In genomic region chr11:5476184-5476819, GRCh38 we compare ENCODE assay signal across 8 cellular contexts. TPM values are rescaled to one million over a fixed set of nuclear protein-coding genes. Genes with fewer than 3 reads are reported as not detected.
A peak's percentile ranks its signal among the peaks of the same experiment; 100 is the strongest.
DNase-seq lines count a peak whose midpoint lies in the region; ATAC-seq, FAIRE-seq and TF ChIP-seq lines count a peak whose summit lies in the region.

No MANE protein-coding gene starts in this region.

- no peaks in the 10 kb centered on the region for H3K9me3 Mint-ChIP-seq in T-helper 2 cell treated with Interferon-gamma antibody and Interleukin-4, amounts not matched to agents 5 μg/mL and 100 μg/mL, for 36 hours

- DNase-seq in DMS 273 (lab: John Stamatoyannopoulos, UW; ENCODE audit: unreplicated experiment) = peak; percentile 44
- no peak for DNase-seq in DMS 273 treated with DMSO at 0.1 percent for 48 hours (lab: John Stamatoyannopoulos, UW)
- peak; percentile 39 for DNase-seq in Jurkat, Clone E6-1 (ENCODE audit: low read depth, low spot score)
- DNase-seq in T-helper 2 cell treated with Interferon-gamma antibody and Interleukin-4, amounts not matched to agents 5 μg/mL and 100 μg/mL, for 36 hours (ENCODE audit: low spot score) = peak; percentile 16
- no peak for DNase-seq in H1 (ENCODE audit: low read depth in 1 of 2, low spot score in 2 of 2)
- peak; percentile 29 for DNase-seq in mucosa of gallbladder (ENCODE audit: low spot score)
- DNase-seq in transverse colon = peak; percentile 25

- H3K9me3 ChIP-seq in H1 (ENCODE audit: insufficient read depth in 2 of 2, low read depth in 1 of 2, low read length in 1 of 2) = peaks cover 0 to 4% of the 10 kb centered on the region in 2 experiments; a peak in 1 of 4 replicates
- H3K9me3 ChIP-seq in transverse colon = no peaks in the 10 kb centered on the region

- H2AFZ ChIP-seq in H1 (ENCODE audit: low read length) = peak overlapping the region; percentile 71; the same call in 1 of the 2 replicates

- no peak overlapping the region for H2BK15ac ChIP-seq in H1 (ENCODE audit: low read length)

- in situ Hi-C loops in transverse colon (cut with MboI; ENCODE audit: low pct_ligation_motif_present in 1 of 4, low pct_unique_long_range_greater_than_20kb in 1 of 4, low sequenced_read_pairs in 3 of 4) = loop anchor here in 1 of 4 donors (10.0 kb wide), 1 partner anchor 328 kb away; the partner anchor contains the start of gene OR52N2

- peak; percentile 66 to 74 for TF ChIP-seq RAD21 in H1 (IDR thresholded peaks at IDR 0.05 in 1 of 2, conservative IDR thresholded peaks at IDR 0.05 in 1 of 2; ENCODE audit: low read depth in 2 of 2, low read length in 2 of 2)

- POLR2A ChIA-PET in H1 (lab: Charles Lee; ENCODE audit: partially characterized antibody) = no interaction called here

- H3K79me2 ChIP-seq in H1 (ENCODE audit: control insufficient read depth in 1 of 2, insufficient read depth in 2 of 2, low read length in 2 of 2) = no peaks in the 10 kb centered on the region

- no peak overlapping the region for H2BK120ac ChIP-seq in H1 (replicated peaks; ENCODE audit: low read depth, low read length)

- TF ChIP-seq EP300 in H1 (IDR thresholded peaks at IDR 0.05; ENCODE audit: borderline replicate concordance in 1 of 2, low read depth in 2 of 2, low read length in 2 of 2) (no peak), transverse colon (IDR thresholded peaks at IDR 0.05; ENCODE audit: low read depth) (no peak)

- H4K5ac ChIP-seq in H1 (ENCODE audit: insufficient read length, low read depth, low read length) = no peak overlapping the region

- no peaks in the 10 kb centered on the region for H3K36me3 Mint-ChIP-seq in T-helper 2 cell treated with Interferon-gamma antibody and Interleukin-4, amounts not matched to agents 5 μg/mL and 100 μg/mL, for 36 hours (ENCODE audit: low read depth)

- no peaks in the 10 kb centered on the region for H3K79me1 ChIP-seq in H1 (ENCODE audit: low read depth, low read length)

- H3K27ac Mint-ChIP-seq in T-helper 2 cell treated with Interferon-gamma antibody and Interleukin-4, amounts not matched to agents 5 μg/mL and 100 μg/mL, for 36 hours = no peak overlapping the region

- no peaks in the 10 kb centered on the region for H3K23me2 ChIP-seq in H1 (ENCODE audit: low read depth, low read length)

- H2BK5ac ChIP-seq in H1 (ENCODE audit: low read depth, low read length) = no peak overlapping the region

- H3K27me3 ChIP-seq in H1 (replicated peaks in 1 of 4; ENCODE audit: control insufficient read depth in 3 of 4, extremely low read depth in 1 of 4, insufficient read depth in 3 of 4, low read length in 3 of 4) (no peaks in the 10 kb centered on the region), transverse colon (no peaks in the 10 kb centered on the region)

- no peak overlapping the region for H2AK5ac ChIP-seq in H1 (ENCODE audit: low read depth, low read length)

- no peaks in the 10 kb centered on the region for H3K4me1 Mint-ChIP-seq in T-helper 2 cell treated with Interferon-gamma antibody and Interleukin-4, amounts not matched to agents 5 μg/mL and 100 μg/mL, for 36 hours (ENCODE audit: low read depth)

- H4K20me1 ChIP-seq in H1 (replicated peaks in 1 of 2; ENCODE audit: control insufficient read depth in 1 of 2, insufficient read depth in 2 of 2, low read length in 2 of 2) = no peaks in the 10 kb centered on the region

- CTCF ChIA-PET in H1 (lab: Charles Lee; ENCODE audit: partially characterized antibody) = interaction anchor here (0.7 to 3.1 kb wide), 25 partner anchors 10 to 415 kb away, joined by 3 to 21 read pairs (median 4); partner anchors contain the start of genes OR52N2 and UBQLNL

- no peaks in the 10 kb centered on the region for H3K27me3 Mint-ChIP-seq in T-helper 2 cell treated with Interferon-gamma antibody and Interleukin-4, amounts not matched to agents 5 μg/mL and 100 μg/mL, for 36 hours (ENCODE audit: low read depth)

- no peak overlapping the region for H3K14ac ChIP-seq in H1 (ENCODE audit: insufficient read length)

- H3K4ac ChIP-seq in H1 (replicated peaks; ENCODE audit: insufficient read length, low read depth, low read length) = no peak overlapping the region

- no peak overlapping the region for H4K91ac ChIP-seq in H1 (replicated peaks; ENCODE audit: insufficient read length, low read length)

- intact Hi-C loops in transverse colon (cut with DNase I; ENCODE audit: low total_unique reads) = no loop called here

- H3K23ac ChIP-seq in H1 (ENCODE audit: insufficient read length) = no peak overlapping the region

- peak; percentile 95 for ATAC-seq in GM21390 (IDR thresholded peaks at IDR 0.05; ENCODE audit: unreplicated experiment)

- H3K27ac ChIP-seq in H1 (ENCODE audit: low read depth, low read length) (no peak overlapping the region), transverse colon (no peak overlapping the region)

- peak; percentile 92 for FAIRE-seq in H1 (lab: Jason Lieb, UNC)

- H3K4me2 ChIP-seq in H1 (ENCODE audit: insufficient read depth in 1 of 2, low read depth in 2 of 2, low read length in 2 of 2) = no peak overlapping the region

- H3K9ac ChIP-seq in H1 (replicated peaks in 1 of 4; ENCODE audit: extremely low read depth in 1 of 4, low read depth in 3 of 4, low read length in 3 of 4) = no peak overlapping the region

- no peak overlapping the region for H3K4me3 Mint-ChIP-seq in T-helper 2 cell treated with Interferon-gamma antibody and Interleukin-4, amounts not matched to agents 5 μg/mL and 100 μg/mL, for 36 hours

- TF ChIP-seq CTCF in H1 (IDR thresholded peaks at IDR 0.05; ENCODE audit: control extremely low read depth in 1 of 3, insufficient read depth in 1 of 3, low read depth in 1 of 3, low read length in 3 of 3) (peak in 2 of 3 experiments; percentile 73 to 87; a peak in 3 of 4 replicates), transverse colon (IDR thresholded peaks at IDR 0.05) (peak; percentile 61 to 74 (median 64))

- no peak overlapping the region for H3K4me3 ChIP-seq in Jurkat, Clone E6-1 (ENCODE audit: low read length)
- H3K4me3 ChIP-seq in H1 (ENCODE audit: extremely low read depth in 1 of 4, insufficient read depth in 2 of 4, low read depth in 3 of 4, low read length in 4 of 4) (no peak overlapping the region), transverse colon (no peak overlapping the region)

- no peak overlapping the region for H4K8ac ChIP-seq in H1 (ENCODE audit: extremely low read depth, insufficient read depth, low read length)

- H3K4me1 ChIP-seq in H1 (replicated peaks in 1 of 4; ENCODE audit: control insufficient read depth in 3 of 4, insufficient read depth in 4 of 4, low read length in 3 of 4) = no peaks in the 10 kb centered on the region
- H3K4me1 ChIP-seq in transverse colon = no peaks in the 10 kb centered on the region

- no peak overlapping the region for H2BK12ac ChIP-seq in H1 (ENCODE audit: low read depth, low read length)

- no peak overlapping the region for H3K56ac ChIP-seq in H1 (replicated peaks; ENCODE audit: insufficient read length, low read depth, low read length)

- no peak overlapping the region for H3K18ac ChIP-seq in H1 (ENCODE audit: extremely low read depth, low read length)

- TF ChIP-seq POLR2A in H1 (IDR thresholded peaks at IDR 0.05; ENCODE audit: control extremely low read depth in 1 of 2, low read depth in 2 of 2, low read length in 2 of 2) (no peak), transverse colon (IDR thresholded peaks at IDR 0.05) (no peak)

- H3K36me3 ChIP-seq in H1 (ENCODE audit: control insufficient read depth in 2 of 4, insufficient read depth in 4 of 4, low read length in 3 of 4) = no peaks in the 10 kb centered on the region
- H3K36me3 ChIP-seq in transverse colon = no peaks in the 10 kb centered on the region

- WGBS in H1 (ENCODE audit: extremely low coverage in 1 of 2, insufficient coverage in 1 of 2, insufficient read length in 1 of 2, insufficient replicate concordance in 2 of 2, low coverage in 1 of 2, low lambda C conversion rate in 2 of 2, missing lambda C conversion rate in 1 of 2), 2 experiments = 43% methylated on average over 2 of the region's 2 CpGs; no CpG with 5 or more reads in 1 of the 2 experiments
- WGBS in transverse colon (ENCODE audit: low coverage in 1 of 2), 2 donors = 35 to 71% methylated on average over 1 to 2 of the region's 2 CpGs

- H2BK20ac ChIP-seq in H1 (ENCODE audit: low read length) = no peak overlapping the region

RNA-seq across cellular contexts. Expression of gene OR52D1, which starts 12.2 kb away (rescaled TPM):
- not detected for polyA plus RNA-seq in Jurkat, Clone E6-1 (2012; ENCODE audit: insufficient read depth, insufficient read length)
- not detected in 2 replicates for total RNA-seq in H1 (2021; fragmentation: NEBNext Ultra II Directional; extraction: Animal tissue kit (Norgen Biotek cat#: 25700))
- not detected in 2 replicates for polyA plus RNA-seq in H1 (2011; rRNA removed)
- polyA plus RNA-seq in H1 (2011; cell fraction: cytosol; rRNA removed) = not detected
- not detected for polyA plus RNA-seq in H1 (2011; cell fraction: nucleus; rRNA removed)
- polyA plus RNA-seq in H1 (2012, experiment 1 of 2) = not detected in 4 replicates
- polyA plus RNA-seq in H1 (2012, experiment 2 of 2) = not detected
- not detected for polyA plus RNA-seq in H1 (2013, experiment 1 of 2)
- not detected for polyA plus RNA-seq in H1 (2013, experiment 2 of 2)
- not detected in 2 replicates for polyA minus RNA-seq in H1 (2011; rRNA and poly(A)+ RNA removed)
- polyA minus RNA-seq in H1 (2011; cell fraction: cytosol; rRNA and poly(A)+ RNA removed) = not detected
- not detected for polyA minus RNA-seq in H1 (2011; cell fraction: nucleus; rRNA and poly(A)+ RNA removed)
- total RNA-seq in mucosa of gallbladder = not detected
- not detected for total RNA-seq in transverse colon

RNA-seq across cellular contexts. Expression of gene OR51I2, which starts 27.2 kb away (rescaled TPM):
- polyA plus RNA-seq in Jurkat, Clone E6-1 (2012; ENCODE audit: insufficient read depth, insufficient read length) = not detected
- total RNA-seq in H1 (2021; fragmentation: NEBNext Ultra II Directional; extraction: Animal tissue kit (Norgen Biotek cat#: 25700)) = not detected in 2 replicates
- polyA plus RNA-seq in H1 (2011; rRNA removed) = not detected in 2 replicates
- polyA plus RNA-seq in H1 (2011; cell fraction: cytosol; rRNA removed) = not detected
- not detected for polyA plus RNA-seq in H1 (2011; cell fraction: nucleus; rRNA removed)
- not detected in 4 replicates for polyA plus RNA-seq in H1 (2012, experiment 1 of 2)
- polyA plus RNA-seq in H1 (2012, experiment 2 of 2) = not detected
- polyA plus RNA-seq in H1 (2013, experiment 1 of 2) = not detected
- not detected for polyA plus RNA-seq in H1 (2013, experiment 2 of 2)
- not detected in 2 replicates for polyA minus RNA-seq in H1 (2011; rRNA and poly(A)+ RNA removed)
- polyA minus RNA-seq in H1 (2011; cell fraction: cytosol; rRNA and poly(A)+ RNA removed) = not detected
- not detected for polyA minus RNA-seq in H1 (2011; cell fraction: nucleus; rRNA and poly(A)+ RNA removed)
- not detected for total RNA-seq in mucosa of gallbladder
- total RNA-seq in transverse colon = not detected

RNA-seq across cellular contexts. Expression of gene UBQLN3, which starts 33.5 kb away (rescaled TPM):
- not detected for polyA plus RNA-seq in Jurkat, Clone E6-1 (2012; ENCODE audit: insufficient read depth, insufficient read length)
- not detected in 2 replicates for total RNA-seq in H1 (2021; fragmentation: NEBNext Ultra II Directional; extraction: Animal tissue kit (Norgen Biotek cat#: 25700))
- polyA plus RNA-seq in H1 (2011; rRNA removed) = not detected in 2 replicates
- not detected for polyA plus RNA-seq in H1 (2011; cell fraction: cytosol; rRNA removed)
- 0.13 TPM for polyA plus RNA-seq in H1 (2011; cell fraction: nucleus; rRNA removed)
- polyA plus RNA-seq in H1 (2012, experiment 1 of 2) = not detected in 4 replicates
- not detected for polyA plus RNA-seq in H1 (2012, experiment 2 of 2)
- not detected for polyA plus RNA-seq in H1 (2013, experiment 1 of 2)
- not detected for polyA plus RNA-seq in H1 (2013, experiment 2 of 2)
- polyA minus RNA-seq in H1 (2011; rRNA and poly(A)+ RNA removed) = 0.17 and 0.95 TPM in 2 replicates
- polyA minus RNA-seq in H1 (2011; cell fraction: cytosol; rRNA and poly(A)+ RNA removed) = not detected
- polyA minus RNA-seq in H1 (2011; cell fraction: nucleus; rRNA and poly(A)+ RNA removed) = 1.4 TPM
- total RNA-seq in mucosa of gallbladder (0.26 TPM), transverse colon (under 1 TPM in 2 of 4 donors, not detected in 2; 0.64 to 0.75 TPM)

RNA-seq across cellular contexts. Expression of gene OR51I1, which starts 35.0 kb away (rescaled TPM):
- not detected for polyA plus RNA-seq in Jurkat, Clone E6-1 (2012; ENCODE audit: insufficient read depth, insufficient read length)
- total RNA-seq in H1 (2021; fragmentation: NEBNext Ultra II Directional; extraction: Animal tissue kit (Norgen Biotek cat#: 25700)) = not detected in 2 replicates
- polyA plus RNA-seq in H1 (2011; rRNA removed) = not detected in 2 replicates
- polyA plus RNA-seq in H1 (2011; cell fraction: cytosol; rRNA removed) = not detected
- 0.13 TPM for polyA plus RNA-seq in H1 (2011; cell fraction: nucleus; rRNA removed)
- not detected in 4 replicates for polyA plus RNA-seq in H1 (2012, experiment 1 of 2)
- polyA plus RNA-seq in H1 (2012, experiment 2 of 2) = not detected
- polyA plus RNA-seq in H1 (2013, experiment 1 of 2) = not detected
- not detected for polyA plus RNA-seq in H1 (2013, experiment 2 of 2)
- polyA minus RNA-seq in H1 (2011; rRNA and poly(A)+ RNA removed) = 1.1 TPM in 1 of 2 replicates, not detected in the other
- polyA minus RNA-seq in H1 (2011; cell fraction: cytosol; rRNA and poly(A)+ RNA removed) = not detected
- polyA minus RNA-seq in H1 (2011; cell fraction: nucleus; rRNA and poly(A)+ RNA removed) = 1.7 TPM
- total RNA-seq in mucosa of gallbladder = 0.23 TPM
- total RNA-seq in transverse colon = not detected

RNA-seq across cellular contexts. Expression of gene UBQLNL, which starts 40.2 kb away (rescaled TPM):
- polyA plus RNA-seq in Jurkat, Clone E6-1 (2012; ENCODE audit: insufficient read depth, insufficient read length) = not detected
- not detected in 2 replicates for total RNA-seq in H1 (2021; fragmentation: NEBNext Ultra II Directional; extraction: Animal tissue kit (Norgen Biotek cat#: 25700))
- 0.22 and 0.35 TPM in 2 replicates for polyA plus RNA-seq in H1 (2011; rRNA removed)
- polyA plus RNA-seq in H1 (2011; cell fraction: cytosol; rRNA removed) = 0.14 TPM
- polyA plus RNA-seq in H1 (2011; cell fraction: nucleus; rRNA removed) = 1.4 TPM
- polyA plus RNA-seq in H1 (2012, experiment 1 of 2) = 0.16 to 0.29 TPM (median 0.20 TPM) in 3 of 4 replicates, not detected in the other
- polyA plus RNA-seq in H1 (2012, experiment 2 of 2) = not detected
- polyA plus RNA-seq in H1 (2013, experiment 1 of 2) = 0.08 TPM
- polyA plus RNA-seq in H1 (2013, experiment 2 of 2) = 0.04 TPM
- polyA minus RNA-seq in H1 (2011; rRNA and poly(A)+ RNA removed) = 0.41 and 0.46 TPM in 2 replicates
- polyA minus RNA-seq in H1 (2011; cell fraction: cytosol; rRNA and poly(A)+ RNA removed) = not detected
- polyA minus RNA-seq in H1 (2011; cell fraction: nucleus; rRNA and poly(A)+ RNA removed) = 1.4 TPM
- total RNA-seq in mucosa of gallbladder (0.69 TPM), transverse colon (1 to 10 TPM in 1 of 4 donors, under 1 TPM in 2, not detected in 1; 0.41 to 1.8 (median 0.48) TPM)

Comparison
In these comparisons a context has a peak if more than half of its experiments do, and no peak if none do; other contexts are left out.
1. DNase-seq: peak in DMS 273 (single experiment), Jurkat, Clone E6-1 (single experiment), T-helper 2 cell treated with Interferon-gamma antibody and Interleukin-4, amounts not matched to agents 5 μg/mL and 100 μg/mL, for 36 hours (single experiment), mucosa of gallbladder (single experiment) and transverse colon (single experiment); none in DMS 273 treated with DMSO at 0.1 percent for 48 hours (single experiment) and H1 (0 of 2).